21 cellular contexts compared by ENCODE assay signal in genomic region chr13:45036206-45036605, GRCh38. TPM values are rescaled to one million over a fixed set of nuclear protein-coding genes. Genes with fewer than 3 reads are reported as not detected.
A peak's percentile ranks its signal among the peaks of the same experiment; 100 is the strongest.
DNase-seq lines count a peak whose midpoint lies in the region; ATAC-seq, FAIRE-seq and TF ChIP-seq lines count a peak whose summit lies in the region.
"Had no signal": no experiment of that assay in that cellular context is flagged by ENCODE, and none has a peak within 500 bp of the region (broad histone marks: within the 10 kb centered on the region; RNA-seq: fewer than 3 reads in every experiment).

No MANE protein-coding gene starts in this region.

- no peaks in the 10 kb centered on the region for H3K9me3 ChIP-seq in IMR-90 (ENCODE audit: control insufficient read depth, insufficient read depth, low read length)
- no peaks in the 10 kb centered on the region for H3K9me3 ChIP-seq in small intestine (ENCODE audit: control insufficient read depth, low read depth)
- H3K9me3 ChIP-seq: A549; BLaER1 treated with 17β-estradiol and CSF1 and Interleukin-3, amounts not matched to agents 10 nM and 100 nM had no signal

- POLR2A ChIA-PET in IMR-90 (lab: Charles Lee; ENCODE audit: unreplicated experiment), result no interaction called here

- ATAC-seq in IMR-90 (ENCODE audit: low read depth), result peak; percentile 31; the same call in 1 of the 2 replicates
- no peak for ATAC-seq in HG03097 (IDR thresholded peaks at IDR 0.05; ENCODE audit: low FRiP score, unreplicated experiment)
- ATAC-seq in GM18861 (IDR thresholded peaks at IDR 0.05; ENCODE audit: unreplicated experiment), result no peak
- ATAC-seq: A549 had no signal

- H2BK15ac ChIP-seq in IMR-90 (ENCODE audit: low read depth, low read length), result peak overlapping the region; percentile 49; the same call in 2 of the 3 replicates

- TF ChIP-seq RAD21 in IMR-90 (IDR thresholded peaks at IDR 0.05; ENCODE audit: low read length), result no peak

- H3K4me1 ChIP-seq in IMR-90 (ENCODE audit: control insufficient read depth, insufficient read depth, low read length) (peaks cover 9% of the 10 kb centered on the region), small intestine (ENCODE audit: control insufficient read depth in 2 of 2, insufficient read depth in 1 of 2, low read depth in 1 of 2, low read length in 1 of 2) (no peaks in the 10 kb centered on the region)
- H3K4me1 ChIP-seq: A549; BLaER1 treated with 17β-estradiol and CSF1 and Interleukin-3, amounts not matched to agents 10 nM and 100 nM had no signal

- in situ Hi-C loops in IMR-90 (cut with MboI; ENCODE audit: low sequenced_read_pairs), result no loop called here

- H2AK5ac ChIP-seq in IMR-90 (ENCODE audit: low read depth, low read length), result no peak overlapping the region

- no peak overlapping the region for H3K9ac ChIP-seq in IMR-90 (ENCODE audit: low read depth, low read length)
- H3K9ac ChIP-seq: BLaER1 treated with 17β-estradiol and CSF1 and Interleukin-3, amounts not matched to agents 10 nM and 100 nM had no signal

- no TSS peak for BruUV-seq in IMR-90 (replicated peaks; lab: Mats Ljungman, UMichigan)

- no peaks in the 10 kb centered on the region for H3K27me3 Mint-ChIP-seq in T-helper 2 cell treated with Interferon-gamma antibody and Interleukin-4, amounts not matched to agents 5 μg/mL and 100 μg/mL, for 36 hours (ENCODE audit: low read depth)
- H3K27me3 Mint-ChIP-seq: B cell; CD4-positive, alpha-beta memory T cell; CD8-positive, alpha-beta memory T cell had no signal

- peak overlapping the region; percentile 87 for H4K91ac ChIP-seq in IMR-90 (ENCODE audit: insufficient read depth, low read depth, low read length)

- H3K36me3 Mint-ChIP-seq in T-helper 2 cell treated with Interferon-gamma antibody and Interleukin-4, amounts not matched to agents 5 μg/mL and 100 μg/mL, for 36 hours (ENCODE audit: low read depth), result peaks cover 11% of the 10 kb centered on the region

- intact Hi-C loops in IMR-90 (cut with micrococcal nuclease), result no loop called here

- H3K4me2 ChIP-seq in IMR-90 (ENCODE audit: low read depth, low read length), result no peak overlapping the region
- H3K4me2 ChIP-seq: A549; BLaER1 treated with 17β-estradiol and CSF1 and Interleukin-3, amounts not matched to agents 10 nM and 100 nM had no signal

- peak overlapping the region; percentile 18 for H3K27ac Mint-ChIP-seq in T-helper 2 cell treated with Interferon-gamma antibody and Interleukin-4, amounts not matched to agents 5 μg/mL and 100 μg/mL, for 36 hours
- H3K27ac Mint-ChIP-seq: B cell; CD4-positive, alpha-beta memory T cell; CD8-positive, alpha-beta memory T cell had no signal

- peak overlapping the region; percentile 86 for H4K5ac ChIP-seq in IMR-90 (ENCODE audit: low read depth, low read length)

- TF ChIP-seq POLR2A in IMR-90 (IDR thresholded peaks at IDR 0.05; ENCODE audit: low read depth, low read length), result no peak

- no peaks in the 10 kb centered on the region for H3K9me3 Mint-ChIP-seq in T-helper 2 cell treated with Interferon-gamma antibody and Interleukin-4, amounts not matched to agents 5 μg/mL and 100 μg/mL, for 36 hours
- H3K9me3 Mint-ChIP-seq: CD4-positive, alpha-beta memory T cell; CD8-positive, alpha-beta memory T cell had no signal

- dilution Hi-C loops in IMR-90 (cut with HindIII; ENCODE audit: low sequenced_read_pairs, unreplicated experiment), result no loop called here

- CTCF ChIA-PET in IMR-90 (lab: Yijun Ruan, JAX), result no interaction called here

- 0 out of 2 replicates have a peak, but pooled peaks cover 7% of the 10 kb centered on the region for H3K9me1 ChIP-seq in IMR-90 (ENCODE audit: insufficient read depth, low read length)

- TF ChIP-seq CTCF in IMR-90 (conservative IDR thresholded peaks at IDR 0.05; ENCODE audit: low read depth, low read length), result no peak

- no peak overlapping the region for H3K4me3 Mint-ChIP-seq in T-helper 2 cell treated with Interferon-gamma antibody and Interleukin-4, amounts not matched to agents 5 μg/mL and 100 μg/mL, for 36 hours
- H3K4me3 Mint-ChIP-seq: B cell; CD4-positive, alpha-beta memory T cell; CD8-positive, alpha-beta memory T cell had no signal

- no peak overlapping the region for H2AK9ac ChIP-seq in IMR-90 (replicated peaks; ENCODE audit: low read depth, low read length, poor library complexity)

- H3K56ac ChIP-seq in IMR-90 (ENCODE audit: extremely low read depth, insufficient read depth, low read length), result no peak overlapping the region; the same call in 1 of the 2 replicates

- no peak for FAIRE-seq in small intestine (lab: Jason Lieb, UNC)
- FAIRE-seq: A549, D721Med, G401.6, GM12891 had no signal

- H3K4me1 Mint-ChIP-seq in T-helper 2 cell treated with Interferon-gamma antibody and Interleukin-4, amounts not matched to agents 5 μg/mL and 100 μg/mL, for 36 hours (ENCODE audit: low read depth), result no peaks in the 10 kb centered on the region
- H3K4me1 Mint-ChIP-seq: B cell; CD4-positive, alpha-beta memory T cell; CD8-positive, alpha-beta memory T cell had no signal

- peaks cover 0 to 6% of the 10 kb centered on the region in 2 experiments; a peak in 1 of 4 replicates for H3K79me1 ChIP-seq in IMR-90 (ENCODE audit: low read depth in 1 of 2, low read length in 2 of 2)

- H3K4me3 ChIP-seq in IMR-90 (ENCODE audit: insufficient read depth, low read depth, low read length) (no peak overlapping the region), small intestine (ENCODE audit: low read depth in 1 of 2, low read length in 2 of 2) (no peak overlapping the region)
- H3K4me3 ChIP-seq: A549; BLaER1 treated with 17β-estradiol and CSF1 and Interleukin-3, amounts not matched to agents 10 nM and 100 nM had no signal

- H2BK5ac ChIP-seq in IMR-90 (ENCODE audit: low read depth, low read length, poor library complexity, severe bottlenecking), result peak overlapping the region; percentile 91

- peaks cover 6% of the 10 kb centered on the region for H3K36me3 ChIP-seq in IMR-90 (ENCODE audit: control insufficient read depth, insufficient read depth, low read length)
- H3K36me3 ChIP-seq in small intestine (ENCODE audit: control insufficient read depth in 2 of 2, insufficient read depth in 2 of 2, low read length in 2 of 2), result no peaks in the 10 kb centered on the region

- H3K27me3 ChIP-seq in IMR-90 (ENCODE audit: control insufficient read depth, insufficient read depth, low read length) (no peaks in the 10 kb centered on the region), small intestine (ENCODE audit: control insufficient read depth in 2 of 2, insufficient read depth in 2 of 2, low read length in 2 of 2) (no peaks in the 10 kb centered on the region)
- H3K27me3 ChIP-seq: BLaER1 treated with 17β-estradiol and CSF1 and Interleukin-3, amounts not matched to agents 10 nM and 100 nM had no signal

- H4K20me1 ChIP-seq in IMR-90 (ENCODE audit: insufficient read depth, low read length), result no peaks in the 10 kb centered on the region
- H4K20me1 ChIP-seq: BLaER1 treated with 17β-estradiol and CSF1 and Interleukin-3, amounts not matched to agents 10 nM and 100 nM had no signal

- DNase-seq in T-helper 2 cell treated with Interferon-gamma antibody and Interleukin-4, amounts not matched to agents 5 μg/mL and 100 μg/mL, for 36 hours (ENCODE audit: low spot score), result no peak
- DNase-seq in T-helper 2 cell (no peak), IMR-90 (no peak), small intestine (peak; percentile 55)
- DNase-seq: AML-193; Calu3; CD4-positive, alpha-beta memory T cell; CD8-positive, alpha-beta memory T cell; COR-L47; DMS79 treated with DMSO at 0.1 percent for 48 hours; GF-D8 had no signal

- H3K27ac ChIP-seq in IMR-90 (ENCODE audit: insufficient read depth, low read length) (peak overlapping the region; percentile 94; the same call in 1 of the 2 replicates), small intestine (ENCODE audit: low read depth in 1 of 2, low read length in 1 of 2) (no peak overlapping the region)
- H3K27ac ChIP-seq: 22Rv1; A549; BLaER1 treated with 17β-estradiol and CSF1 and Interleukin-3, amounts not matched to agents 10 nM and 100 nM; C4-2B had no signal

- peak overlapping the region; percentile 81 for H2BK120ac ChIP-seq in IMR-90 (ENCODE audit: low read depth, low read length)

- H3K14ac ChIP-seq in IMR-90 (replicated peaks; ENCODE audit: low read depth, low read length), result peak overlapping the region; percentile 58; the same call in 1 of the 2 replicates

- H3K18ac ChIP-seq in IMR-90 (ENCODE audit: low read depth, low read length), result peak overlapping the region; percentile 98

- peak overlapping the region; percentile 17; the same call in 1 of the 2 replicates for H3K23ac ChIP-seq in IMR-90 (ENCODE audit: low read depth, low read length)

- peak overlapping the region; percentile 64 to 67; a peak in 3 of 4 replicates for H4K8ac ChIP-seq in IMR-90 (ENCODE audit: low read depth in 2 of 2, low read length in 2 of 2)

- peak overlapping the region; percentile 72 for H3K4ac ChIP-seq in IMR-90 (ENCODE audit: low read depth, low read length)

- no peak overlapping the region for H2AFZ ChIP-seq in IMR-90 (replicated peaks; ENCODE audit: low read length, poor library complexity)

- peak overlapping the region; percentile 61 for H2BK20ac ChIP-seq in IMR-90 (ENCODE audit: low read depth, low read length)

TF ChIP-seq in IMR-90, 13 proteins besides CTCF, POLR2A, EP300 and RAD21:
- no peak for TF ChIP-seq FOS (IDR thresholded peaks at IDR 0.05; ENCODE audit: low read depth, low read length)
- TF ChIP-seq USF2 (IDR thresholded peaks at IDR 0.05; ENCODE audit: low read depth, low read length), result no peak
- TF ChIP-seq SMC3 (IDR thresholded peaks at IDR 0.05; ENCODE audit: low read depth, low read length), result no peak
- TF ChIP-seq RFX5 (IDR thresholded peaks at IDR 0.05; ENCODE audit: low read depth, low read length), result no peak
- TF ChIP-seq MAZ (IDR thresholded peaks at IDR 0.05; ENCODE audit: borderline replicate concordance, low read depth, low read length), result no peak

RNA-seq across cellular contexts. Expression of gene GPALPP1, which starts 46.9 kb away (rescaled TPM):
- total RNA-seq in IMR-90 (2012; rRNA removed), result 10.6 and 25.3 TPM in 2 replicates
- polyA plus RNA-seq in IMR-90 (2012; rRNA removed) (8.2 and 12.5 TPM in 2 replicates), small intestine (10 to 100 TPM in 1 of 3 donors, 1 to 10 TPM in 2; 6.8 to 12.6 (median 7.4) TPM)
- polyA plus RNA-seq in IMR-90 (2012; cell fraction: cytosol; rRNA removed), result 2.6 and 3.3 TPM in 2 replicates
- 10.0 and 29.4 TPM in 2 replicates for polyA plus RNA-seq in IMR-90 (2012; cell fraction: nucleus; rRNA removed; ENCODE audit: low replicate concordance)

RNA-seq across cellular contexts. Expression of gene NUFIP1, which starts 46.9 kb away (rescaled TPM):
- 1.4 and 2.5 TPM in 2 replicates for total RNA-seq in IMR-90 (2012; rRNA removed)
- polyA plus RNA-seq in IMR-90 (2012; rRNA removed) (2.1 and 2.3 TPM in 2 replicates), small intestine (1 to 10 TPM; 1.3 to 2.6 (median 1.6) TPM)
- polyA plus RNA-seq in IMR-90 (2012; cell fraction: cytosol; rRNA removed), result 0.90 and 0.99 TPM in 2 replicates
- 0.94 and 1.7 TPM in 2 replicates for polyA plus RNA-seq in IMR-90 (2012; cell fraction: nucleus; rRNA removed; ENCODE audit: low replicate concordance)
